ENCODE assay signal across 13 cellular contexts in genomic region chr5:160488394-160488943, GRCh38.
DNase-seq lines count a peak whose midpoint lies in the region; ATAC-seq and TF ChIP-seq lines count a peak whose summit lies in the region.
"Had no signal": no experiment of that assay in that cellular context is flagged by ENCODE, and none has a peak within 500 bp of the region (broad histone marks: within the 10 kb centered on the region; RNA-seq: fewer than 3 reads in every experiment).

No MANE protein-coding gene starts in this region.

- H3K4me1 Mint-ChIP-seq in activated B cell treated with CpG ODN at 0.5 μM for 24 hours, result peaks cover 25% of the 10 kb centered on the region

- peaks cover 27 to 82% (median 42%) of the 10 kb centered on the region in 11 experiments for H3K36me3 ChIP-seq in BLaER1 treated with 17β-estradiol and CSF1 and Interleukin-3, amounts not matched to agents 10 nM and 100 nM
- H3K36me3 ChIP-seq in neural cell (ENCODE audit: insufficient read depth, low read length), result no peaks in the 10 kb centered on the region

- H2AFZ ChIP-seq in neural cell (ENCODE audit: low read depth, low read length), result no peak overlapping the region
- H2AFZ ChIP-seq: GM23248 had no signal

- no peak for TF ChIP-seq RAD21 in neural cell (conservative IDR thresholded peaks at IDR 0.05)

- peak overlapping the region in 3 of 11 experiments; percentile 1 to 22 (median 1); a peak in 2 of 22 replicates for H3K27ac ChIP-seq in BLaER1 treated with 17β-estradiol and CSF1 and Interleukin-3, amounts not matched to agents 10 nM and 100 nM
- H3K27ac ChIP-seq in neural cell (ENCODE audit: low read length), result no peak overlapping the region
- H3K27ac ChIP-seq: GM23248 had no signal

- H3K4me2 ChIP-seq in BLaER1 treated with 17β-estradiol and CSF1 and Interleukin-3, amounts not matched to agents 10 nM and 100 nM, result peak overlapping the region in 10 of 11 experiments; percentile 17 to 64 (median 41); a peak in 17 of 22 replicates
- no peak overlapping the region for H3K4me2 ChIP-seq in neural cell (ENCODE audit: low read length)

- intact Hi-C loops in activated B cell treated with CpG ODN at 0.5 μM for 24 hours (cut with micrococcal nuclease), result no loop called here

- peaks cover 45% of the 10 kb centered on the region for H3K36me3 Mint-ChIP-seq in activated B cell treated with CpG ODN at 0.5 μM for 24 hours (ENCODE audit: low read depth)
- H3K36me3 Mint-ChIP-seq: CD14-positive monocyte had no signal

- H3K79me2 ChIP-seq in neural cell (replicated peaks; ENCODE audit: insufficient read depth, low read length), result no peaks in the 10 kb centered on the region

- H3K27me3 ChIP-seq in BLaER1 treated with 17β-estradiol and CSF1 and Interleukin-3, amounts not matched to agents 10 nM and 100 nM, result no peaks in the 10 kb centered on the region
- no peaks in the 10 kb centered on the region for H3K27me3 ChIP-seq in neural cell (ENCODE audit: insufficient read depth, low read depth, low read length)

- TF ChIP-seq EP300 in neural cell (conservative IDR thresholded peaks at IDR 0.05; ENCODE audit: poor library complexity, severe bottlenecking), result no peak

- no peaks in the 10 kb centered on the region for H3K9me3 Mint-ChIP-seq in activated B cell treated with CpG ODN at 0.5 μM for 24 hours
- H3K9me3 Mint-ChIP-seq: CD14-positive monocyte had no signal

- DNase-seq in activated B cell treated with CpG ODN at 0.5 μM for 24 hours (no peak), DMS 273 treated with DMSO at 0.1 percent for 48 hours (lab: John Stamatoyannopoulos, UW) (no peak)
- DNase-seq: DMS79, GM23248, IMR-90 had no signal

- no peak overlapping the region for H3K4me3 ChIP-seq in BLaER1 treated with 17β-estradiol and CSF1 and Interleukin-3, amounts not matched to agents 10 nM and 100 nM
- H3K4me3 ChIP-seq in neural cell (ENCODE audit: low read length), result no peak overlapping the region
- H3K4me3 ChIP-seq: GM23248 had no signal

- CTCF ChIA-PET in activated B cell treated with CpG ODN at 0.5 μM for 24 hours (lab: Charles Lee), result interaction anchor here (2.9 kb wide), 1 partner anchor 50 kb away, joined by 18 read pairs; no protein-coding TSS in a partner anchor

- TF ChIP-seq POLR2A in GM10847 (IDR thresholded peaks at IDR 0.05; ENCODE audit: extremely low read depth, insufficient read length), result peak; percentile 10

- no peak for ATAC-seq in activated B cell treated with CpG ODN at 0.5 μM for 24 hours (ENCODE audit: low read depth)
- no peak for ATAC-seq in HG02571 (IDR thresholded peaks at IDR 0.05; ENCODE audit: unreplicated experiment)
- ATAC-seq in HG02852 (IDR thresholded peaks at IDR 0.05; ENCODE audit: unreplicated experiment), result no peak
- ATAC-seq: HCT116 had no signal

- no peak overlapping the region for H3K9ac ChIP-seq in BLaER1 treated with 17β-estradiol and CSF1 and Interleukin-3, amounts not matched to agents 10 nM and 100 nM
- peak overlapping the region; percentile 7 for H3K9ac ChIP-seq in neural cell (ENCODE audit: low read length)
- H3K9ac ChIP-seq: GM23248 had no signal

- TF ChIP-seq CTCF in activated B cell treated with CpG ODN at 0.5 μM for 24 hours (IDR thresholded peaks at IDR 0.05), result no peak
- no peak for TF ChIP-seq CTCF in neural cell (IDR thresholded peaks at IDR 0.05; ENCODE audit: poor library complexity, severe bottlenecking)

- H3K4me1 ChIP-seq in BLaER1 treated with 17β-estradiol and CSF1 and Interleukin-3, amounts not matched to agents 10 nM and 100 nM, result peaks cover 19 to 66% (median 27%) of the 10 kb centered on the region in 10 experiments

- POLR2A ChIA-PET in activated B cell treated with CpG ODN at 0.5 μM for 24 hours (lab: Charles Lee), result interaction anchor here (2.5 to 2.6 kb wide), 2 partner anchors 21 to 50 kb away, joined by 10 to 11 read pairs; no protein-coding TSS in a partner anchor

- H3K9me2 ChIP-seq in neural cell (ENCODE audit: insufficient read depth, low read length), result no peaks in the 10 kb centered on the region

- H3K27me3 Mint-ChIP-seq in activated B cell treated with CpG ODN at 0.5 μM for 24 hours, result no peaks in the 10 kb centered on the region
- H3K27me3 Mint-ChIP-seq: B cell had no signal

- no peak overlapping the region for H3K4me3 Mint-ChIP-seq in activated B cell treated with CpG ODN at 0.5 μM for 24 hours
- H3K4me3 Mint-ChIP-seq: B cell, CD14-positive monocyte had no signal

- no peaks in the 10 kb centered on the region for H3F3A ChIP-seq in neural cell (ENCODE audit: insufficient read depth, low read length, poor library complexity, severe bottlenecking)

- no peaks in the 10 kb centered on the region for H3K9me3 ChIP-seq in BLaER1 treated with 17β-estradiol and CSF1 and Interleukin-3, amounts not matched to agents 10 nM and 100 nM (replicated peaks in 1 of 11)
- no peaks in the 10 kb centered on the region for H3K9me3 ChIP-seq in neural cell (ENCODE audit: low read length)

- H3K27ac Mint-ChIP-seq in activated B cell treated with CpG ODN at 0.5 μM for 24 hours, result peak overlapping the region; percentile 25
- H3K27ac Mint-ChIP-seq: B cell had no signal

- H4K20me1 ChIP-seq in BLaER1 treated with 17β-estradiol and CSF1 and Interleukin-3, amounts not matched to agents 10 nM and 100 nM, result peaks cover 0 to 100% (median 0%) of the 10 kb centered on the region in 11 experiments; a peak in 8 of 22 replicates
- no peaks in the 10 kb centered on the region for H4K20me1 ChIP-seq in neural cell (ENCODE audit: insufficient read depth)

TF ChIP-seq in neural cell, 6 proteins besides CTCF, POLR2A, EP300 and RAD21:
- no peak for TF ChIP-seq TAF1 (IDR thresholded peaks at IDR 0.05; ENCODE audit: low read depth)
- TF ChIP-seq SMC3 (conservative IDR thresholded peaks at IDR 0.05; ENCODE audit: poor library complexity), result no peak
- TF ChIP-seq MXI1 (conservative IDR thresholded peaks at IDR 0.05; ENCODE audit: poor library complexity, severe bottlenecking), result no peak
- TF ChIP-seq REST (IDR thresholded peaks at IDR 0.05; ENCODE audit: borderline replicate concordance), result no peak
- TF ChIP-seq EZH2 (IDR thresholded peaks at IDR 0.05; ENCODE audit: borderline replicate concordance, insufficient read depth, low read length, poor library complexity, severe bottlenecking), result no peak
- no peak for TF ChIP-seq POLR2AphosphoS5 (IDR thresholded peaks at IDR 0.05)
